7 cellular contexts compared by ENCODE assay signal in genomic region chr14:61695695-61696527, GRCh38. TPM values are rescaled to one million over a fixed set of nuclear protein-coding genes. Genes with fewer than 3 reads are reported as not detected.
DNase-seq lines count a peak whose midpoint lies in the region; ATAC-seq, FAIRE-seq and TF ChIP-seq lines count a peak whose summit lies in the region.

No MANE protein-coding gene starts in this region.

- H3K4me1 ChIP-seq in colonic mucosa: peaks cover 10% of the 10 kb centered on the region
- peaks cover 40% of the 10 kb centered on the region for H3K4me1 ChIP-seq in HepG2 (ENCODE audit: insufficient read depth, low read length)

- peak in 1 of 2 experiments; percentile 46; a peak in 1 of 4 replicates for TF ChIP-seq POLR2A in HepG2 (IDR thresholded peaks at IDR 0.05; ENCODE audit: insufficient read depth in 1 of 2, low read depth in 2 of 2, low read length in 2 of 2)

- H3K4me3 ChIP-seq in colonic mucosa (peak overlapping the region; percentile 91), HepG2 (replicated peaks in 1 of 3; ENCODE audit: insufficient read depth in 1 of 3, low read depth in 2 of 3, low read length in 3 of 3) (peak overlapping the region; percentile 85 to 100 (median 97))

- in situ Hi-C loops in HepG2 (cut with HindIII; ENCODE audit: extremely low pct_ligation_motif_present, low pct_unique_long_range_greater_than_20kb): loop anchor here (5.0 to 10.0 kb wide), 2 partner anchors 91 to 134 kb away; no protein-coding TSS in a partner anchor

- peaks cover 56% of the 10 kb centered on the region for H3K79me2 ChIP-seq in HepG2 (ENCODE audit: insufficient read depth, low read length)

- H3K27me3 ChIP-seq in colonic mucosa: no peaks in the 10 kb centered on the region
- H3K27me3 ChIP-seq in HepG2 (ENCODE audit: control insufficient read depth in 1 of 2, insufficient read depth in 2 of 2, low read length in 2 of 2): no peaks in the 10 kb centered on the region; a peak in 1 of 5 replicates

- CTCF ChIA-PET in HepG2 (lab: Yijun Ruan, JAX; ENCODE audit: low intra/inter-chr PET ratio, low total read pairs): no interaction called here

- no peak overlapping the region for H2AFZ ChIP-seq in HepG2 (ENCODE audit: low read length)

- 2% methylated on average over 34 of the region's 70 CpGs for WGBS in HepG2 (ENCODE audit: low lambda C conversion rate)

- peak; percentile 11 for ATAC-seq in GM18498 (IDR thresholded peaks at IDR 0.05; ENCODE audit: unreplicated experiment)
- ATAC-seq in HG02973 (IDR thresholded peaks at IDR 0.05; ENCODE audit: unreplicated experiment): peak; percentile 3
- ATAC-seq in HepG2: peak; percentile 63

- no TSS peak for BruUV-seq in HepG2 (replicated peaks; lab: Mats Ljungman, UMichigan)

- H3K27ac ChIP-seq in colonic mucosa: peak overlapping the region; percentile 95
- H3K27ac ChIP-seq in HepG2 (ENCODE audit: extremely low read length, insufficient read depth, low read length): peak overlapping the region; percentile 98

- H3K9me3 ChIP-seq in colonic mucosa (no peaks in the 10 kb centered on the region), HepG2 (ENCODE audit: low read length) (no peaks in the 10 kb centered on the region)

- TF ChIP-seq CTCF in colonic mucosa (IDR thresholded peaks at IDR 0.05) (no peak), HepG2 (CRISPR knock-in tag; IDR thresholded peaks at IDR 0.05) (no peak)

- no peak for FAIRE-seq in HepG2 (lab: Jason Lieb, UNC)

- intact Hi-C loops in colonic mucosa (cut with DNase I): loop anchor here (2.0 kb wide), 1 partner anchor 55 kb away; no protein-coding TSS in a partner anchor
- intact Hi-C loops in HepG2 (cut with micrococcal nuclease; ENCODE audit: unreplicated experiment): loop anchor here (1.0 to 5.0 kb wide), 5 partner anchors 36 to 234 kb away; no protein-coding TSS in a partner anchor

- H3K36me3 ChIP-seq in colonic mucosa (no peaks in the 10 kb centered on the region), HepG2 (replicated peaks in 1 of 2; ENCODE audit: control insufficient read depth in 1 of 2, insufficient read depth in 2 of 2, low read length in 2 of 2) (no peaks in the 10 kb centered on the region)

- TF ChIP-seq EP300 in HepG2 (IDR thresholded peaks at IDR 0.05; ENCODE audit: low read depth in 2 of 2, low read length in 2 of 2) (no peak), HepG2 (CRISPR knock-in tag; IDR thresholded peaks at IDR 0.05; ENCODE audit: borderline replicate concordance) (no peak)

- H3K9ac ChIP-seq in colonic mucosa (ENCODE audit: low read depth in 2 of 2, low read length in 2 of 2) (peak overlapping the region; percentile 96 to 97), HepG2 (ENCODE audit: insufficient read depth, low read depth, low read length) (peak overlapping the region; percentile 93)

- DNase-seq in NCI-H446 treated with DMSO at 0.1 percent for 48 hours (lab: John Stamatoyannopoulos, UW) (peak; percentile 21), colonic mucosa (peak; percentile 69), HepG2 (ENCODE audit: low spot score) (peak; percentile 45)
- peak; percentile 43 to 44 for DNase-seq in activated CD4-positive, alpha-beta T cell treated with anti-CD3 and anti-CD28 coated beads for 4 hours
- DNase-seq in stimulated activated CD4-positive, alpha-beta T cell treated with anti-CD3 and anti-CD28 coated beads, Interleukin-4, amount 100 ng/mL, for 24 hours: peak; percentile 50

- peaks cover 49% of the 10 kb centered on the region for H4K20me1 ChIP-seq in HepG2 (ENCODE audit: insufficient read depth, low read length)

- TF ChIP-seq RAD21 in HepG2 (CRISPR knock-in tag; IDR thresholded peaks at IDR 0.05): no peak

- POLR2A ChIA-PET in HepG2 (lab: Yijun Ruan, JAX): interaction anchor here (0.6 to 2.6 kb wide), 16 partner anchors 8 to 972 kb away, joined by 3 to 25 read pairs (median 6); partner anchors contain the start of genes SIX4 and SNAPC1

- peak overlapping the region; percentile 82 for H3K4me2 ChIP-seq in HepG2 (ENCODE audit: low read depth, low read length)

TF ChIP-seq in HepG2, 621 proteins besides CTCF, POLR2A, EP300 and RAD21 (continues in another document):
- TF ChIP-seq RXRB (CRISPR knock-in tag; IDR thresholded peaks at IDR 0.05; ENCODE audit: borderline replicate concordance): no peak
- TF ChIP-seq TAF15 (IDR thresholded peaks at IDR 0.05; ENCODE audit: low read depth, low read length, poor library complexity, severe bottlenecking): peak; percentile 65
- peak; percentile 66 for TF ChIP-seq HNRNPK (IDR thresholded peaks at IDR 0.05; ENCODE audit: low read depth, low read length, poor library complexity, severe bottlenecking)
- TF ChIP-seq REST (IDR thresholded peaks at IDR 0.05; ENCODE audit: borderline replicate concordance in 1 of 2, low read depth in 1 of 2, low read length in 2 of 2): peak in 1 of 2 experiments; percentile 30; a peak in 1 of 4 replicates
- TF ChIP-seq KDM2A (CRISPR knock-in tag; IDR thresholded peaks at IDR 0.05; ENCODE audit: borderline replicate concordance, low read depth): peak; percentile 24; the same call in 1 of the 2 replicates
- TF ChIP-seq KDM5B (CRISPR knock-in tag; IDR thresholded peaks at IDR 0.05; ENCODE audit: borderline replicate concordance): peak; percentile 42; the same call in 1 of the 2 replicates
- TF ChIP-seq ZNF782 (CRISPR knock-in tag; IDR thresholded peaks at IDR 0.05; ENCODE audit: borderline replicate concordance): peak; percentile 59; the same call in 1 of the 2 replicates
- TF ChIP-seq PITX1 (CRISPR knock-in tag; IDR thresholded peaks at IDR 0.05): no peak; the same call in 1 of the 2 replicates
- TF ChIP-seq YEATS4 (CRISPR knock-in tag; IDR thresholded peaks at IDR 0.05; ENCODE audit: borderline replicate concordance): peak; percentile 61
- TF ChIP-seq ZNF512 (CRISPR knock-in tag; IDR thresholded peaks at IDR 0.05): no peak
- TF ChIP-seq IKZF4 (CRISPR knock-in tag; IDR thresholded peaks at IDR 0.05; ENCODE audit: borderline replicate concordance, low read depth, not compliant biosample characterization): no peak

RNA-seq across cellular contexts. Expression of gene HIF1A, which starts 0.6 kb away (rescaled TPM):
- 100 to 1,000 TPM in 1 of 2 donors, 10 to 100 TPM in 1; 99.1 to 128 TPM for total RNA-seq in colonic mucosa
- 126 and 211 TPM in 2 replicates for total RNA-seq in HepG2 (2016; rRNA removed; fragmentation: Illumina TruSeq; extraction: Trizol)
- total RNA-seq in HepG2 (2016; cell fraction: cytosol; rRNA removed; fragmentation: Illumina TruSeq; extraction: Trizol; ENCODE audit: low read depth): 19.1 and 34.5 TPM in 2 replicates
- total RNA-seq in HepG2 (2016; cell fraction: insoluble cytoplasmic fraction; rRNA removed; fragmentation: Illumina TruSeq; extraction: Trizol): 123 and 189 TPM in 2 replicates
- total RNA-seq in HepG2 (2016; cell fraction: membrane; rRNA removed; fragmentation: Illumina TruSeq; extraction: Trizol): 36.2 and 39.8 TPM in 2 replicates
- 102 and 119 TPM in 2 replicates for total RNA-seq in HepG2 (2016; cell fraction: nucleus; rRNA removed; fragmentation: Illumina TruSeq; extraction: Trizol)
- polyA plus RNA-seq in HepG2 (2011; rRNA removed): 41.0 and 42.8 TPM in 2 replicates
- 19.1 and 32.4 TPM in 2 replicates for polyA plus RNA-seq in HepG2 (2011; cell fraction: cytosol; rRNA removed)
- polyA plus RNA-seq in HepG2 (2011; cell fraction: nucleus; rRNA removed): 26.9 and 40.5 TPM in 2 replicates
- 58.1 and 68.2 TPM in 2 replicates for polyA plus RNA-seq in HepG2 (2012)
- polyA plus RNA-seq in HepG2 (2016; cell fraction: cytosol; fragmentation: Illumina TruSeq; extraction: Trizol; ENCODE audit: low read depth): 3.1 and 3.4 TPM in 2 replicates
- polyA plus RNA-seq in HepG2 (2016; cell fraction: insoluble cytoplasmic fraction; fragmentation: Illumina TruSeq; extraction: Trizol; ENCODE audit: low read depth): 155 and 156 TPM in 2 replicates
- 11.9 and 12.5 TPM in 2 replicates for polyA plus RNA-seq in HepG2 (2016; cell fraction: membrane; fragmentation: Illumina TruSeq; extraction: Trizol; ENCODE audit: low read depth)
- polyA plus RNA-seq in HepG2 (2016; cell fraction: nucleus; fragmentation: Illumina TruSeq; extraction: Trizol; ENCODE audit: insufficient read depth, low read depth): 108 and 129 TPM in 2 replicates
- polyA minus RNA-seq in HepG2 (2011; rRNA and poly(A)+ RNA removed; ENCODE audit: low replicate concordance): 67.4 and 132 TPM in 2 replicates
- 77.8 and 127 TPM in 2 replicates for polyA minus RNA-seq in HepG2 (2011; cell fraction: cytosol; rRNA and poly(A)+ RNA removed)
- polyA minus RNA-seq in HepG2 (2011; cell fraction: nucleus; rRNA and poly(A)+ RNA removed): 102 and 161 TPM in 2 replicates

Comparison
In these comparisons a context has a peak if more than half of its experiments do, and no peak if none do; other contexts are left out.
1. Peak in every context shown above with its lines: DNase-seq, ATAC-seq, H3K4me3 ChIP-seq and H3K27ac ChIP-seq.
2. ATAC-seq: peak in every context shown above with its lines; median percentile 63 in HepG2; 11 in GM18498; 3 in HG02973.